Comparison of ENCODE assay signal across 9 cellular contexts in the genomic region with DNA sequence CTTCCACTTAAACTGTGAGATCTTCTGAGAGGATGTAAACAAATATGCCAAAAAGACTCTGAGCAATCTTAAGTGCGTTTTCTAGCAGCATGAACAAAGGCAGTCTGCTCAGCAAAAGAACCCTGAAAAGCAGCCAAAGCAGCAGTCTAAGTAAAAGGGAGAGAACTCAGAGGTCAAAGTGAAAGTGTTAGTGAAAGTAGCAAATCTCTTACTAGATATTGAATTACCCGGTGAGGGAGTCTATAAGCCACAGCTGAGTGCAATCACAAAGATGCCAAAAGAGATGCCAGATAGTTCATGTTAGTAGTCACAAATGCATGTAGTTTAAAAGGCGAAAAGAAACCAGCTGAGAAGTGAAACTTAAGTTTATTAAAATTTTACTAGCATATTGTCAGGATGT. TPM values are rescaled to one million over a fixed set of nuclear protein-coding genes. Genes with fewer than 3 reads are reported as not detected.
DNase-seq lines count a peak whose midpoint lies in the region; ATAC-seq, FAIRE-seq and TF ChIP-seq lines count a peak whose summit lies in the region.
"Had no signal": no experiment of that assay in that cellular context is flagged by ENCODE, and none has a peak within 500 bp of the region (broad histone marks: within the 10 kb centered on the region; RNA-seq: fewer than 3 reads in every experiment).

No MANE protein-coding gene starts in this region.

- in situ Hi-C loops in astrocyte of the spinal cord (cut with HindIII; ENCODE audit: low sequenced_read_pairs) = no loop called here

- peaks cover 2% of the 10 kb centered on the region for H3K36me3 Mint-ChIP-seq in CD4-positive, CD25-positive, alpha-beta regulatory T cell

- FAIRE-seq in GM19239 (lab: Jason Lieb, UNC) = peak; percentile 89

- no peak overlapping the region for H3K27ac ChIP-seq in CD4-positive, CD25-positive, alpha-beta regulatory T cell (ENCODE audit: insufficient read depth, low read length, poor library complexity, severe bottlenecking)

- H3K9me3 Mint-ChIP-seq in CD4-positive, CD25-positive, alpha-beta regulatory T cell = peaks cover 0 to 1% (median 0%) of the 10 kb centered on the region in 7 donors
- H3K9me3 Mint-ChIP-seq: naive thymus-derived CD4-positive, alpha-beta T cell had no signal

- peak; percentile 31 to 57 for ATAC-seq in CD4-positive, CD25-positive, alpha-beta regulatory T cell (ENCODE audit: low read depth in 2 of 2)
- peak; percentile 99 for ATAC-seq in HG03103 (IDR thresholded peaks at IDR 0.05; ENCODE audit: low read depth, unreplicated experiment)
- ATAC-seq: naive thymus-derived CD4-positive, alpha-beta T cell had no signal

- H3K27me3 Mint-ChIP-seq in CD4-positive, CD25-positive, alpha-beta regulatory T cell = no peaks in the 10 kb centered on the region
- H3K27me3 Mint-ChIP-seq: naive thymus-derived CD4-positive, alpha-beta T cell had no signal

- peaks cover 0 to 4% (median 2%) of the 10 kb centered on the region in 4 donors for H3K4me1 Mint-ChIP-seq in CD4-positive, CD25-positive, alpha-beta regulatory T cell

- peak in 2 of 3 donors; percentile 1 to 52 for DNase-seq in CD4-positive, CD25-positive, alpha-beta regulatory T cell
- DNase-seq in GM19239 (ENCODE audit: insufficient read length, low spot score) (peak; percentile 23), astrocyte of the spinal cord (ENCODE audit: low read depth, low spot score) (peak; percentile 59), iPS-NIHi7 (ENCODE audit: extremely low spot score) (no peak), COLO668 (lab: John Stamatoyannopoulos, UW; ENCODE audit: unreplicated experiment) (no peak), NCI-H1092 treated with DMSO at 0.1 percent for 48 hours (lab: John Stamatoyannopoulos, UW) (no peak)
- no peak for DNase-seq in stimulated activated naive CD4-positive, alpha-beta T cell treated with Interleukin-2 at 50 U/mL for 16 hours (lab: John Stamatoyannopoulos, UW)

- peak overlapping the region in 1 of 3 donors; percentile 3 for H3K27ac Mint-ChIP-seq in CD4-positive, CD25-positive, alpha-beta regulatory T cell

- no peak overlapping the region for H3K4me3 Mint-ChIP-seq in CD4-positive, CD25-positive, alpha-beta regulatory T cell

- H3K4me1 ChIP-seq in CD4-positive, CD25-positive, alpha-beta regulatory T cell (ENCODE audit: control insufficient read depth, insufficient read depth, low read length, poor library complexity, severe bottlenecking) = no peaks in the 10 kb centered on the region

- no peaks in the 10 kb centered on the region for H3K27me3 ChIP-seq in CD4-positive, CD25-positive, alpha-beta regulatory T cell (ENCODE audit: control insufficient read depth, insufficient read depth, low read length)

- no peak for TF ChIP-seq CTCF in astrocyte of the spinal cord (IDR thresholded peaks at IDR 0.05; ENCODE audit: low read depth, low read length)

- H3K4me3 ChIP-seq in CD4-positive, CD25-positive, alpha-beta regulatory T cell (ENCODE audit: low read depth, low read length) = no peak overlapping the region
- H3K4me3 ChIP-seq in astrocyte of the spinal cord (ENCODE audit: low read depth, low read length) = no peak overlapping the region

- H3K9me3 ChIP-seq in CD4-positive, CD25-positive, alpha-beta regulatory T cell (ENCODE audit: control insufficient read depth in 2 of 2, low read length in 2 of 2) = no peaks in the 10 kb centered on the region

- H3K36me3 ChIP-seq in CD4-positive, CD25-positive, alpha-beta regulatory T cell (ENCODE audit: control insufficient read depth, insufficient read depth, low read length) = no peaks in the 10 kb centered on the region

RNA-seq across cellular contexts. Expression of a gene that starts 7.9 kb away (rescaled TPM):
- not detected for total RNA-seq in CD4-positive, CD25-positive, alpha-beta regulatory T cell
- under 1 TPM in 2 of 4 donors, not detected in 2; 0.13 to 0.16 TPM for polyA plus RNA-seq in CD4-positive, CD25-positive, alpha-beta regulatory T cell
- total RNA-seq: naive thymus-derived CD4-positive, alpha-beta T cell had no signal
- polyA plus RNA-seq: naive thymus-derived CD4-positive, alpha-beta T cell had no signal

Comparison
In these comparisons a context has a peak if more than half of its experiments do, and no peak if none do; other contexts are left out.
1. DNase-seq: peak in CD4-positive, CD25-positive, alpha-beta regulatory T cell (2 of 3), GM19239 (single experiment) and astrocyte of the spinal cord (single experiment); none in stimulated activated naive CD4-positive, alpha-beta T cell treated with Interleukin-2 at 50 U/mL for 16 hours (single experiment), iPS-NIHi7 (single experiment), COLO668 (single experiment) and NCI-H1092 treated with DMSO at 0.1 percent for 48 hours (single experiment).